ENCODE assay signal across 17 cellular contexts in the genomic region with DNA sequence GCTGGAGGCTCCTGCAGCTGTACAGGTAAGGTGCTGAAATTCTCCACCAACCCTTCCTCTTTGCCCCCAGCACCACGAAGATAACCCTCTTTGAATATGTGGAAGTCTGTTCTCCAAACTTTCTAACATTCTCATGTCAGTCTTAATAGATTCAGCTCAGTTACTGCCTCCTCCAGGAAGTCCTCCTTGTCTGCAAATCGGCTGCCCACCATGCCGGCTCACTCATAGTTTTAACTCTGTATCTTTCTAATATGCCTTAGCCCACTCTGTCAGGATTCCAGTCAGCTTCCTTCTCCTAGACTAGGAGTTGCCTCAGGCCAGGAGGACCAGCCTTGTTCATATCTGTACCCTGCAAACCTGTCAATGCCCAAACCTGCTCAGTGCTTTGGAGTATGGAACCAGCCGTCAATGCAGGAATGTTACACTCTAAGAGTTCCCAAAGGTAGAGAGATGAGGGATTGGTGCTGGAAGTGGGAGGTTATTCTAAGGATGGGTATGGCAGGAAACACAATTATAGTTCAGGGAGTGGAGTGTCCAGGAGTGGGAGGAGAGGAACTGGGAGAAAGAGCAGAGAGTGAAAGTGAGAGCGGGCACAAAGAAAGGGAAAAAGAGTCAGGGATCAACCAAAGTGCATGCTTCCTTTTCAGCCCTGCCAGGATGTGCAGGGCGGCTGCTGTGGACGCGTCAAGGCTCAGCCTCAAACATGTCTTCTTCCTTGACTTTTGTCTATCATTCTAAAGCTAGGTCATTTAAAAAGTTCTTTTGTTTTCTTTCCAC. TPM values are rescaled to one million over a fixed set of nuclear protein-coding genes. Genes with fewer than 3 reads are reported as not detected.
DNase-seq lines count a peak whose midpoint lies in the region; ATAC-seq and TF ChIP-seq lines count a peak whose summit lies in the region.
"Had no signal": no experiment of that assay in that cellular context is flagged by ENCODE, and none has a peak within 500 bp of the region (broad histone marks: within the 10 kb centered on the region; RNA-seq: fewer than 3 reads in every experiment).

No MANE protein-coding gene starts in this region.

- peaks cover 16% of the 10 kb centered on the region for H3K4me1 Mint-ChIP-seq in activated naive CD8-positive, alpha-beta T cell treated with anti-CD3 and anti-CD28 coated beads for 36 hours

- H3K79me2 ChIP-seq in osteoblast (ENCODE audit: insufficient read depth, low read length) = no peaks in the 10 kb centered on the region
- no peaks in the 10 kb centered on the region for H3K79me2 ChIP-seq in MM.1S (ENCODE audit: low read length)

- H3K36me3 Mint-ChIP-seq in activated naive CD8-positive, alpha-beta T cell treated with anti-CD3 and anti-CD28 coated beads for 36 hours = no peaks in the 10 kb centered on the region
- H3K36me3 Mint-ChIP-seq: naive thymus-derived CD8-positive, alpha-beta T cell had no signal

- H3K9ac ChIP-seq in MM.1S (ENCODE audit: low read length) = no peak overlapping the region

- H3K36me3 ChIP-seq in osteoblast (ENCODE audit: insufficient read depth, low read length) (no peaks in the 10 kb centered on the region), MM.1S (replicated peaks; ENCODE audit: insufficient read depth, low read length) (no peaks in the 10 kb centered on the region), prostate gland (no peaks in the 10 kb centered on the region)
- H3K36me3 ChIP-seq: cardiac muscle cell, esophagus squamous epithelium had no signal

- no peak overlapping the region for H3K4me3 Mint-ChIP-seq in activated naive CD8-positive, alpha-beta T cell treated with anti-CD3 and anti-CD28 coated beads for 36 hours
- H3K4me3 Mint-ChIP-seq: B cell had no signal

- H3K27me3 ChIP-seq in osteoblast (ENCODE audit: insufficient read depth, low read length) (no peaks in the 10 kb centered on the region), MM.1S (replicated peaks; ENCODE audit: insufficient read depth, low read length) (no peaks in the 10 kb centered on the region), prostate gland (replicated peaks; ENCODE audit: insufficient read depth) (no peaks in the 10 kb centered on the region)
- H3K27me3 ChIP-seq: cardiac muscle cell, esophagus squamous epithelium had no signal

- WGBS in prostate gland = 58% methylated on average over 8 of the region's 8 CpGs

- CTCF ChIA-PET in RWPE1 (lab: Yijun Ruan, JAX) = no interaction called here

- H3K9me3 ChIP-seq in osteoblast (ENCODE audit: low read depth, low read length) = no peaks in the 10 kb centered on the region
- H3K9me3 ChIP-seq in MM.1S (replicated peaks; ENCODE audit: insufficient read depth, low read length) = no peaks in the 10 kb centered on the region
- no peaks in the 10 kb centered on the region for H3K9me3 ChIP-seq in prostate gland
- H3K9me3 ChIP-seq: esophagus squamous epithelium had no signal

- peaks cover 16% of the 10 kb centered on the region; the same call in 1 of the 2 replicates for H3F3A ChIP-seq in MM.1S (ENCODE audit: insufficient read depth, low read length)

- peak; percentile 18 for DNase-seq in AG10803 (ENCODE audit: low read depth)
- DNase-seq in RWPE1 (ENCODE audit: low spot score) = no peak
- peak; percentile 35 for DNase-seq in fibroblast of the aortic adventitia (ENCODE audit: low read depth)
- DNase-seq in osteoblast (ENCODE audit: insufficient read length, low spot score, missing footprints) = no peak
- DNase-seq in MM.1S = no peak
- DNase-seq in prostate gland (ENCODE audit: low spot score) = no peak
- DNase-seq in activated naive CD8-positive, alpha-beta T cell treated with anti-CD3 and anti-CD28 coated beads for 36 hours = no peak
- DNase-seq: activated CD4-positive, alpha-beta T cell treated with anti-CD3 and anti-CD28 coated beads for 1 hour; esophagus squamous epithelium; HCEC 1CT; naive thymus-derived CD8-positive, alpha-beta T cell; NCI-H1694; NCI-H748 treated with DMSO at 0.1 percent for 48 hours; SIG-M5 had no signal

- H3K4me1 ChIP-seq in osteoblast (ENCODE audit: insufficient read depth, low read length) = peaks cover 24% of the 10 kb centered on the region
- H3K4me1 ChIP-seq in MM.1S (ENCODE audit: low read length) = peaks cover 35% of the 10 kb centered on the region
- no peaks in the 10 kb centered on the region for H3K4me1 ChIP-seq in prostate gland (replicated peaks)

- H3K4me2 ChIP-seq in osteoblast (ENCODE audit: insufficient read depth, low read length) (peak overlapping the region; percentile 79), MM.1S (ENCODE audit: low read depth, low read length) (no peak overlapping the region)

- H3K9me3 Mint-ChIP-seq in activated naive CD8-positive, alpha-beta T cell treated with anti-CD3 and anti-CD28 coated beads for 36 hours = no peaks in the 10 kb centered on the region
- H3K9me3 Mint-ChIP-seq: naive thymus-derived CD8-positive, alpha-beta T cell had no signal

- H3K9me2 ChIP-seq in MM.1S (replicated peaks; ENCODE audit: insufficient read depth, low read length) = no peaks in the 10 kb centered on the region

- peaks cover 33% of the 10 kb centered on the region for H3K27me3 Mint-ChIP-seq in activated naive CD8-positive, alpha-beta T cell treated with anti-CD3 and anti-CD28 coated beads for 36 hours

- POLR2A ChIA-PET in RWPE1 (lab: Yijun Ruan, JAX; ENCODE audit: low non-redundant PET) = no interaction called here

- H2AFZ ChIP-seq in osteoblast (ENCODE audit: low read length) (peak overlapping the region; percentile 70), MM.1S (ENCODE audit: low read length) (no peak overlapping the region)

- intact Hi-C loops in prostate gland (cut with DNase I) = no loop called here

- TF ChIP-seq POLR2A in prostate gland (IDR thresholded peaks at IDR 0.05) = no peak

- H3K4me3 ChIP-seq in AG10803 (ENCODE audit: low read length) (peak overlapping the region; percentile 32), fibroblast of the aortic adventitia (ENCODE audit: low read depth, low read length) (no peak overlapping the region), osteoblast (ENCODE audit: insufficient read depth, low read length) (peak overlapping the region; percentile 57), MM.1S (ENCODE audit: low read length) (no peak overlapping the region), prostate gland (no peak overlapping the region)
- H3K4me3 ChIP-seq: cardiac muscle cell, esophagus squamous epithelium had no signal

- H3K27ac Mint-ChIP-seq in activated naive CD8-positive, alpha-beta T cell treated with anti-CD3 and anti-CD28 coated beads for 36 hours = no peak overlapping the region
- H3K27ac Mint-ChIP-seq: B cell had no signal

- H3K27ac ChIP-seq in RWPE1 = peak overlapping the region; percentile 44; the same call in 1 of the 2 replicates
- H3K27ac ChIP-seq in osteoblast (ENCODE audit: low read depth, low read length) = peak overlapping the region; percentile 81
- no peak overlapping the region for H3K27ac ChIP-seq in MM.1S (ENCODE audit: low read length)
- no peak overlapping the region for H3K27ac ChIP-seq in prostate gland
- H3K27ac ChIP-seq: cardiac muscle cell had no signal

- H4K20me1 ChIP-seq in osteoblast (ENCODE audit: insufficient read depth, low read length) = no peaks in the 10 kb centered on the region
- H4K20me1 ChIP-seq in MM.1S (ENCODE audit: insufficient read depth, low read length) = no peaks in the 10 kb centered on the region

- no peak for ATAC-seq in GM21423 (IDR thresholded peaks at IDR 0.05; ENCODE audit: unreplicated experiment)
- ATAC-seq: naive thymus-derived CD8-positive, alpha-beta T cell had no signal

- TF ChIP-seq CTCF in AG10803 (conservative IDR thresholded peaks at IDR 0.05; ENCODE audit: low read length) (no peak), RWPE1 (conservative IDR thresholded peaks at IDR 0.05; ENCODE audit: low read depth) (no peak), fibroblast of the aortic adventitia (IDR thresholded peaks at IDR 0.05; ENCODE audit: insufficient read depth, low read length) (no peak), osteoblast (IDR thresholded peaks at IDR 0.05; ENCODE audit: extremely low read depth, low read depth, low read length) (no peak), MM.1S (IDR thresholded peaks at IDR 0.05; ENCODE audit: low read length) (no peak), prostate gland (IDR thresholded peaks at IDR 0.05) (no peak)

RNA-seq across cellular contexts. Expression of a gene that starts 38.0 kb away (rescaled TPM):
- total RNA-seq in fibroblast of the aortic adventitia (ENCODE audit: low replicate concordance) = not detected in 2 replicates
- total RNA-seq in osteoblast = 0.29 TPM in 1 of 2 replicates, not detected in the other
- 10 to 100 TPM in 1 of 2 donors, 1 to 10 TPM in 1; 7.3 to 20.6 TPM for total RNA-seq in prostate gland
- total RNA-seq in activated naive CD8-positive, alpha-beta T cell treated with anti-CD3 and anti-CD28 coated beads for 36 hours = 10 to 100 TPM; 16.4 to 17.4 TPM
- total RNA-seq: cardiac muscle cell had no signal

Comparison
In these comparisons a context has a peak if more than half of its experiments do, and no peak if none do; other contexts are left out.
1. DNase-seq: peak in AG10803 (single experiment) and fibroblast of the aortic adventitia (single experiment); none in RWPE1 (single experiment), osteoblast (single experiment), MM.1S (single experiment), prostate gland (single experiment) and activated naive CD8-positive, alpha-beta T cell treated with anti-CD3 and anti-CD28 coated beads for 36 hours (single experiment).
2. H3K4me3 ChIP-seq: peak in AG10803 (single experiment) and osteoblast (single experiment); none in fibroblast of the aortic adventitia (single experiment), MM.1S (single experiment) and prostate gland (0 of 2).
3. H3K27ac ChIP-seq: peak in RWPE1 (single experiment) and osteoblast (single experiment); none in MM.1S (single experiment) and prostate gland (0 of 2).